27 cellular contexts compared by ENCODE assay signal in the genomic region with DNA sequence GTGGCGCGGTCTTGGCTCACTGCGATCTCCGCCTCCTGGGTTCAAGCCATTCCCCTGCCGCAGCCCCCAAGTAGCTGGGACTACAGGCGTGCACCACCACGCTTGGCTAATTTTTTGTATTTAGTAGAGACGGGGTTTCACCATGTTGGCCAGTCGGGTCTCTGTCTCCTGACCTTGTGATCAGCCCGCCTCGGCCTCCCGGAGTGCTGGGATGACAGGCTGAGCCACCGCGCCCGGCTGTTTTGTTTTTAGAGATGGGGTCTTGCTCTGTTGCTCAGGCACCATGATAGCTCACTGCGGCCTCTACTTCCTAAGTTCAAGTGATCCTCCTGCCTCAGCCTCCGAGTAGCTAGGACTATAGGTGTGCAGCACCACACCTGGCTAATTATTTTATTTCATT. TPM values are rescaled to one million over a fixed set of nuclear protein-coding genes. Genes with fewer than 3 reads are reported as not detected.
"Had no signal": no experiment of that assay in that cellular context is flagged by ENCODE, and none has a peak within 500 bp of the region (broad histone marks: within the 10 kb centered on the region; RNA-seq: fewer than 3 reads in every experiment).

No MANE protein-coding gene starts in this region.

- H3K27me3 Mint-ChIP-seq: effector memory CD8-positive, alpha-beta T cell; naive B cell had no signal

- H3K4me1 Mint-ChIP-seq: endodermal cell had no signal

- H3K27ac Mint-ChIP-seq: effector memory CD8-positive, alpha-beta T cell; endodermal cell; mesothelial cell of epicardium had no signal

- H3K4me3 ChIP-seq: coronary artery, dorsolateral prefrontal cortex, esophagus squamous epithelium, gastrocnemius medialis, heart right ventricle, lower lobe of right lung, mucosa of descending colon had no signal

- H3K9me3 ChIP-seq: esophagus squamous epithelium, gastrocnemius medialis, heart right ventricle, lower lobe of right lung, mucosa of descending colon had no signal

- ATAC-seq: effector memory CD8-positive, alpha-beta T cell; esophagus mucosa; gastrocnemius medialis; heart right ventricle; left colon; left lobe of liver; left ventricle myocardium superior; lower lobe of right lung; mucosa of descending colon had no signal

- DNase-seq: dermis blood vessel endothelial cell; dorsolateral prefrontal cortex; effector CD4-positive, alpha-beta T cell; effector memory CD8-positive, alpha-beta T cell; endodermal cell; erythroblast; esophagus squamous epithelium; foreskin fibroblast; foreskin melanocyte; gastrocnemius medialis; glutamatergic neuron; head of caudate nucleus; heart right ventricle; hippocampal formation; kidney glomerular epithelial cell; left colon; left ventricle myocardium superior; lower lobe of right lung; mesenchymal stem cell; naive B cell had no signal

- H3K27me3 ChIP-seq: dorsolateral prefrontal cortex, esophagus squamous epithelium, gastrocnemius medialis, heart right ventricle had no signal

- H3K4me1 ChIP-seq: gastrocnemius medialis had no signal

- H3K4me3 Mint-ChIP-seq: effector memory CD8-positive, alpha-beta T cell; endodermal cell; mesothelial cell of epicardium; naive B cell had no signal

- H3K9me3 Mint-ChIP-seq: effector memory CD8-positive, alpha-beta T cell; endodermal cell; mesothelial cell of epicardium; naive B cell had no signal

- H3K27ac ChIP-seq: coronary artery, dorsolateral prefrontal cortex, epithelial cell of prostate, esophagus squamous epithelium, gastrocnemius medialis, heart right ventricle, lower lobe of right lung had no signal

RNA-seq across cellular contexts. Expression of gene ZNF750, which starts 27.2 kb away (rescaled TPM):
- total RNA-seq: dermis blood vessel endothelial cell, endodermal cell, left colon, mucosa of descending colon, myocyte had no signal
